ENCODE assay signal across 23 cellular contexts in genomic region chr22:21963790-21964211, GRCh38.
"Had no signal": no experiment of that assay in that cellular context is flagged by ENCODE, and none has a peak within 500 bp of the region (broad histone marks: within the 10 kb centered on the region; RNA-seq: fewer than 3 reads in every experiment).

No MANE protein-coding gene starts in this region.

- H3K4me3 Mint-ChIP-seq: T-cell had no signal

- H3K9ac ChIP-seq: KMS-11, SK-N-SH had no signal

- H3K4me2 ChIP-seq: KMS-11, SK-N-SH had no signal

- H3K4me1 Mint-ChIP-seq: T-cell had no signal

- H3K27ac ChIP-seq: KMS-11, RWPE1 had no signal

- DNase-seq: IMR-90, Kasumi-1, MM.1S, NCI-H1092 treated with DMSO at 0.1 percent for 48 hours, NCI-H1436 treated with DMSO at 0.1 percent for 48 hours, NCI-H1694 treated with DMSO at 0.1 percent for 48 hours, NCI-H1930, NCI-H2081 treated with DMSO at 0.1 percent for 48 hours, NCI-H2171, NCI-H226, NCI-H446, NCI-H510A, NCI-H524 treated with DMSO at 0.1 percent for 48 hours, NCI-H69, NCI-H774, PC-3, SHP77, SK-N-SH, SW 1271, T-cell had no signal

- H3K9me3 ChIP-seq: SK-N-SH had no signal

- H3K27me3 Mint-ChIP-seq: T-cell had no signal

- H3K9me2 ChIP-seq: SK-N-SH had no signal

- ATAC-seq: Panc1, PC-3, T-cell had no signal

- H3K9me3 Mint-ChIP-seq: T-cell had no signal

- H3K27ac Mint-ChIP-seq: T-cell had no signal
